ENCODE assay signal across 9 cellular contexts in the genomic region with DNA sequence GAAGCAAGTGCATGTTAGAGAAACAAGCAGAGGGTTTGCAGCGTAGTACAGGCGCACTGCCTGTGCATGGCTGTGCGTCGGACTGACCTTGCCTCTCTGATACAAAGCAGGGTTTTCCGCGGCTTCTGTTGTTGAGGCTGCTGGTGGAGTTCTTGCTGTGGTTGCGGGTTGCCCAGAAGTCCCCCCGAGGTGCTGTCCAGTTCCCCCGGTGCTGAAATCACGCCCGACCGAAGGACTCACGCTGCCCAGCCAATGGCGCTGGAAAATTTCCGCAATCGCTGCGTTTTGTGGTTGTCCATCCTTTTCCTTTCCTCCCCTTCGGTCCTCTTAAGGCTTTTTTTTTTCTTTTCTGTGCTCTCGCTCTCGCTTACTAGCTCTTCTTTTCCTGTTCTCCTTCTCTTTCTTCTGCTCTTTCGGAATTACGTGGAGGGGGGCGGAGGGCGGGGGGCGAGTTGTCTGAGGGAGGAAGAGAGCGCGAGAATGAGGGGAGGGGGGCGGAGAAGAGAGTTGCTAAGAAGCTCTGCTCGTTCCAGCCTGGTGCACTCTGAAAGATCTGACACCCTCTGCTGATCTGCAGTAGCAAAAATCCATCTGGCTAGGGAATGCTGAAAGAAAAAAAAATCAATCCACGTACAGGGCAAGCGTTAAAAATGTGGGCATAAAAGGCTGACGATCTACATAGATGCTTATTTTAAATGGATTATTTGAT. TPM values are rescaled to one million over a fixed set of nuclear protein-coding genes. Genes with fewer than 3 reads are reported as not detected.
A peak's percentile ranks its signal among the peaks of the same experiment; 100 is the strongest.
DNase-seq lines count a peak whose midpoint lies in the region; ATAC-seq, FAIRE-seq and TF ChIP-seq lines count a peak whose summit lies in the region.
"Had no signal": no experiment of that assay in that cellular context is flagged by ENCODE, and none has a peak within 500 bp of the region (broad histone marks: within the 10 kb centered on the region; RNA-seq: fewer than 3 reads in every experiment).

A gene with protein sequence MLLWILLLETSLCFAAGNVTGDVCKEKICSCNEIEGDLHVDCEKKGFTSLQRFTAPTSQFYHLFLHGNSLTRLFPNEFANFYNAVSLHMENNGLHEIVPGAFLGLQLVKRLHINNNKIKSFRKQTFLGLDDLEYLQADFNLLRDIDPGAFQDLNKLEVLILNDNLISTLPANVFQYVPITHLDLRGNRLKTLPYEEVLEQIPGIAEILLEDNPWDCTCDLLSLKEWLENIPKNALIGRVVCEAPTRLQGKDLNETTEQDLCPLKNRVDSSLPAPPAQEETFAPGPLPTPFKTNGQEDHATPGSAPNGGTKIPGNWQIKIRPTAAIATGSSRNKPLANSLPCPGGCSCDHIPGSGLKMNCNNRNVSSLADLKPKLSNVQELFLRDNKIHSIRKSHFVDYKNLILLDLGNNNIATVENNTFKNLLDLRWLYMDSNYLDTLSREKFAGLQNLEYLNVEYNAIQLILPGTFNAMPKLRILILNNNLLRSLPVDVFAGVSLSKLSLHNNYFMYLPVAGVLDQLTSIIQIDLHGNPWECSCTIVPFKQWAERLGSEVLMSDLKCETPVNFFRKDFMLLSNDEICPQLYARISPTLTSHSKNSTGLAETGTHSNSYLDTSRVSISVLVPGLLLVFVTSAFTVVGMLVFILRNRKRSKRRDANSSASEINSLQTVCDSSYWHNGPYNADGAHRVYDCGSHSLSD (minus strand): TSS at position 558 of the 709 bp plus-strand sequence. CDS start 967 bp downstream, outside the sequence.

- no peak within 1 kb of the TSS for H3K27ac ChIP-seq in GM12878 (ENCODE audit: control insufficient read depth, insufficient read depth)

- SMC1A ChIA-PET in GM12878 (lab: Charles Lee; ENCODE audit: uncharacterized antibody, unreplicated experiment), result no interaction called here

- no peaks in the 10 kb centered on the region for H3K27me3 ChIP-seq in GM12878 (replicated peaks in 1 of 2; ENCODE audit: control insufficient read depth in 2 of 2, insufficient read depth in 2 of 2, low read length in 1 of 2)

- no peaks in the 10 kb centered on the region for H3K36me3 Mint-ChIP-seq in activated CD4-positive, alpha-beta T cell treated with anti-CD3 and anti-CD28 coated beads, Interleukin-2, amount 10 ng/mL, durations not matched to agents 24 days and 14 days (ENCODE audit: low read depth)

- in situ Hi-C loops in GM12878 (cut with MboI), result no loop called here

- H3K27ac Mint-ChIP-seq in activated CD4-positive, alpha-beta T cell treated with anti-CD3 and anti-CD28 coated beads, Interleukin-2, amount 10 ng/mL, durations not matched to agents 24 days and 14 days, result no peak within 1 kb of the TSS

- BruUV-seq in GM12878 (replicated peaks; lab: Mats Ljungman, UMichigan), result no TSS peak

- intact Hi-C loops in activated CD4-positive, alpha-beta T cell treated with anti-CD3 and anti-CD28 coated beads, Interleukin-2, amount 10 ng/mL, durations not matched to agents 24 days and 14 days (cut with micrococcal nuclease), result no loop called here
- intact Hi-C loops in GM12878 (cut with micrococcal nuclease; ENCODE audit: unreplicated experiment), result no loop called here

- no peak for TF ChIP-seq POLR2A in GM12878 (IDR thresholded peaks at IDR 0.05; ENCODE audit: low read depth, low read length)

- POLR2A ChIA-PET in GM12878 (lab: Charles Lee), result no interaction called here

- no peak within 1 kb of the TSS for H3K4me3 ChIP-seq in GM12878

- peak; percentile 92 for ATAC-seq in GM12878
- no peak for ATAC-seq in GM21367 (IDR thresholded peaks at IDR 0.05; ENCODE audit: unreplicated experiment)
- no peak for ATAC-seq in GM21717 (IDR thresholded peaks at IDR 0.05; ENCODE audit: unreplicated experiment)

- peaks cover 20% of the 10 kb centered on the region for H3K9me3 Mint-ChIP-seq in activated CD4-positive, alpha-beta T cell treated with anti-CD3 and anti-CD28 coated beads, Interleukin-2, amount 10 ng/mL, durations not matched to agents 24 days and 14 days

- RAD21 ChIA-PET in GM12878 (lab: Charles Lee; ENCODE audit: unreplicated experiment), result no interaction called here

- CTCF ChIA-PET in GM12878 (lab: Yijun Ruan, JAX), result no interaction called here

- no peak within 1 kb of the TSS for H2AFZ ChIP-seq in GM12878 (ENCODE audit: control insufficient read depth, low read depth, low read length)

- no peak within 1 kb of the TSS for H3K9ac ChIP-seq in GM12878 (ENCODE audit: control insufficient read depth, insufficient read depth, low read length)

- H3K4me3 Mint-ChIP-seq in activated CD4-positive, alpha-beta T cell treated with anti-CD3 and anti-CD28 coated beads, Interleukin-2, amount 10 ng/mL, durations not matched to agents 24 days and 14 days, result no peak within 1 kb of the TSS

- no peak for TF ChIP-seq CTCF in GM12878 (IDR thresholded peaks at IDR 0.05 in 2 of 3, conservative IDR thresholded peaks at IDR 0.05 in 1 of 3; ENCODE audit: control insufficient read depth in 2 of 3, extremely low read depth in 1 of 3, insufficient read depth in 1 of 3, low read depth in 3 of 3, low read length in 3 of 3)

- peaks cover 5% of the 10 kb centered on the region for H3K4me1 Mint-ChIP-seq in activated CD4-positive, alpha-beta T cell treated with anti-CD3 and anti-CD28 coated beads, Interleukin-2, amount 10 ng/mL, durations not matched to agents 24 days and 14 days

- peaks cover 52% of the 10 kb centered on the region for H3K27me3 Mint-ChIP-seq in activated CD4-positive, alpha-beta T cell treated with anti-CD3 and anti-CD28 coated beads, Interleukin-2, amount 10 ng/mL, durations not matched to agents 24 days and 14 days

- no peak within 1 kb of the TSS for H3K4me2 ChIP-seq in GM12878 (ENCODE audit: control insufficient read depth, insufficient read depth)

- H3K79me2 ChIP-seq in GM12878 (ENCODE audit: control insufficient read depth, insufficient read depth, low read length), result no peaks in the 10 kb centered on the region

- H3K4me1 ChIP-seq in GM12878 (ENCODE audit: control insufficient read depth, insufficient read depth, low read length), result no peaks in the 10 kb centered on the region

- H3K9me3 ChIP-seq in GM12878 (replicated peaks; ENCODE audit: control insufficient read depth, insufficient read depth, low read length), result peaks cover 2% of the 10 kb centered on the region; the same call in 1 of the 3 replicates

- TF ChIP-seq RAD21 in GM12878 (IDR thresholded peaks at IDR 0.05; ENCODE audit: insufficient read depth, low read depth, low read length), result no peak

- FAIRE-seq in GM12878 (lab: Jason Lieb, UNC) (no peak), urothelium cell line (lab: Jason Lieb, UNC) (no peak)

- TF ChIP-seq EP300 in GM12878 (IDR thresholded peaks at IDR 0.05; ENCODE audit: borderline replicate concordance in 1 of 2, control insufficient read depth in 1 of 2, low read depth in 2 of 2, low read length in 2 of 2), result no peak

- 7% methylated on average over 24 of the region's 32 CpGs for WGBS in GM12878 (ENCODE audit: insufficient coverage, insufficient replicate concordance, low lambda C conversion rate, missing lambda C conversion rate)

- DNase-seq in activated CD4-positive, alpha-beta T cell treated with anti-CD3 and anti-CD28 coated beads, Interleukin-2, amount 10 ng/mL, durations not matched to agents 24 days and 14 days, result peak; percentile 70
- no peak for DNase-seq in activated CD4-positive, alpha-beta T cell treated with anti-CD3 and anti-CD28 coated beads, Interleukin-2, amount 50 U/mL, for 1 hour
- peak; percentile 73 for DNase-seq in NCI-H2227 treated with DMSO at 0.1 percent for 48 hours (lab: John Stamatoyannopoulos, UW)
- DNase-seq in GM12878 (ENCODE audit: low read depth, low spot score), result peak; percentile 9
- DNase-seq in kidney glomerular epithelial cell (lab: John Stamatoyannopoulos, UW), result peak; percentile 25
- DNase-seq in urothelium cell line (ENCODE audit: low spot score), result peak; percentile 64

- no peaks in the 10 kb centered on the region for H4K20me1 ChIP-seq in GM12878 (ENCODE audit: control insufficient read depth, insufficient read depth)

- H3K36me3 ChIP-seq in GM12878 (ENCODE audit: control insufficient read depth in 2 of 2, insufficient read depth in 2 of 2, low read length in 1 of 2), result no peaks in the 10 kb centered on the region

TF ChIP-seq in GM12878, 131 proteins besides CTCF, POLR2A, EP300 and RAD21 (continues in another document):
- TF ChIP-seq RUNX3 (IDR thresholded peaks at IDR 0.05; ENCODE audit: low read length), result peak; percentile 72

RNA-seq across cellular contexts. Expression of the gene that starts here (rescaled TPM):
- not detected in 2 replicates for total RNA-seq in activated CD4-positive, alpha-beta T cell treated with anti-CD3 and anti-CD28 coated beads, Interleukin-2, amount 10 ng/mL, durations not matched to agents 24 days and 14 days
- 0.19 TPM in 1 of 2 replicates, not detected in the other for total RNA-seq in GM12878 (2013; cell fraction: nucleolus; rRNA removed)
- total RNA-seq in GM12878 (2014; rRNA removed), result 0.33 and 0.45 TPM in 2 replicates
- total RNA-seq in GM12878 (2014; rRNA removed; fragmentation: Illumina TruSeq; extraction: Trizol), result 0.27 and 0.28 TPM in 2 replicates
- total RNA-seq in GM12878 (2021), result 0.38 and 0.40 TPM in 2 replicates
- polyA plus RNA-seq in GM12878 (2011; ENCODE audit: low read depth), result not detected
- 0.12 and 0.14 TPM in 2 replicates for polyA plus RNA-seq in GM12878 (2011; rRNA removed)
- polyA plus RNA-seq in GM12878 (2011; cell fraction: cytosol; rRNA removed), result 0.10 and 0.12 TPM in 2 replicates
- 0.34 and 0.43 TPM in 2 replicates for polyA plus RNA-seq in GM12878 (2011; cell fraction: nucleus; rRNA removed)
- polyA plus RNA-seq in GM12878 (2012), result 0.03 TPM in 1 of 2 replicates, not detected in the other
- 0.27 and 0.29 TPM in 2 replicates for polyA plus RNA-seq in GM12878 (2014; fragmentation: Illumina TruSeq; extraction: Trizol)
- polyA plus RNA-seq in GM12878 (2014; fragmentation: Nextera tagmentation; extraction: Ambion mirVana), result under 1 TPM; 0.03 to 0.07 TPM
- polyA plus RNA-seq in GM12878 (2014; rRNA removed), result 0.24 and 0.29 TPM in 2 replicates
- under 1 TPM; 0.10 to 0.78 TPM for polyA plus RNA-seq in GM12878 (2016; fragmentation: Nextera tagmentation; extraction: Ambion mirVana)
- 0.22 and 0.36 TPM in 2 replicates for polyA minus RNA-seq in GM12878 (2011; rRNA and poly(A)+ RNA removed)
- polyA minus RNA-seq in GM12878 (2011; cell fraction: cytosol; rRNA and poly(A)+ RNA removed), result not detected in 2 replicates
- polyA minus RNA-seq in GM12878 (2011; cell fraction: nucleus; rRNA and poly(A)+ RNA removed), result 0.36 and 0.77 TPM in 2 replicates
- total RNA-seq: activated CD8-positive, alpha-beta memory T cell treated with anti-CD3 and anti-CD28 coated beads for 36 hours had no signal

Comparison
In these comparisons a context has a peak if more than half of its experiments do, and no peak if none do; other contexts are left out.
1. Peak in DNase-seq in activated CD4-positive, alpha-beta T cell treated with anti-CD3 and anti-CD28 coated beads, Interleukin-2, amount 10 ng/mL, durations not matched to agents 24 days and 14 days; RNA of the gene not detected or under 1 TPM.
2. Peak in DNase-seq and ATAC-seq in GM12878; RNA of the gene not detected or under 1 TPM.